19 cellular contexts compared by ENCODE assay signal in the genomic region with DNA sequence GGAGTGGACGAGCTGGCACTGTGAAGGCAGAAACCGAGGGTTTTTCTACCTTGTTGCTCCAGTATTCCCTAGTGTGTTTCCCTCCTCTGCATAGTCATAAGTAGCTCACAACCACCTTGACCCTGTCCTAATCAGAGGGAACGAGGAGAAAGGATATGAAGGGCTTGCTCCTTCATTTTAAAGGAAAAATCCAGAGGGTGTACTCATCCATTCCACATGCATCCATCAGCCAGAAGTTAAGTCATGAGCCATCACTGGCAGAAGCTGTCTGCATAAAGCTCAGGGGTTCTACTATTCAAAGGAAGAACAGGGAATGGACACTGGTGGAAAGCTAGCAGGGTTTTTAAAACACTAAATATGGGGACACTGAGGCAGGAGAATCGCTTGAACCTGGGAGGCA.
"Had no signal": no experiment of that assay in that cellular context is flagged by ENCODE, and none has a peak within 500 bp of the region (broad histone marks: within the 10 kb centered on the region; RNA-seq: fewer than 3 reads in every experiment).

No MANE protein-coding gene starts in this region.

- H3K27ac ChIP-seq: esophagus squamous epithelium, left lung, parathyroid adenoma, sigmoid colon, stomach, thyroid gland, vagina had no signal

- H3K4me3 ChIP-seq: esophagus squamous epithelium, left lung, mucosa of descending colon, sigmoid colon, stomach, thyroid gland, vagina had no signal

- H3K9me3 ChIP-seq: esophagus squamous epithelium, left lung, mucosa of descending colon, sigmoid colon, stomach, thyroid gland, vagina had no signal

- DNase-seq: effector CD8-positive, alpha-beta T cell; esophagus squamous epithelium; kidney; left lung; mesenchymal stem cell; mucosa of descending colon; naive B cell; right cardiac atrium; sigmoid colon; stimulated activated CD4-positive, alpha-beta T cell treated with anti-CD3 and anti-CD28 coated beads, Interleukin-2, amount 100 ng/mL, for 24 hours; stimulated activated CD4-positive, alpha-beta T cell treated with anti-CD3 and anti-CD28 coated beads, Interleukin-4, amount 100 ng/mL, for 24 hours; stimulated activated naive CD4-positive, alpha-beta T cell treated with Interleukin-2 at 50 U/mL for 16 hours; stomach; thyroid gland; trophoblast cell had no signal

- ATAC-seq: left lung; mucosa of descending colon; natural killer cell treated with Interleukin-12 subunit alpha and Interleukin-12 subunit beta and Interleukin-15 and Interleukin-18, amount 100 ng/mL, for 72 hours; right cardiac atrium; stimulated activated effector memory CD8-positive, alpha-beta T cell treated with anti-CD3 and anti-CD28 coated beads, Interleukin-12 subunit alpha, Interleukin-12 subunit beta, amount 100 ng/mL, for 72 hours had no signal

- H3K27me3 ChIP-seq: esophagus squamous epithelium, left lung, sigmoid colon, stomach, thyroid gland, vagina had no signal

- H3K4me1 ChIP-seq: parathyroid adenoma, thyroid gland, vagina had no signal

- H3K9ac ChIP-seq: parathyroid adenoma had no signal

- H2AFZ ChIP-seq: parathyroid adenoma had no signal

- H3K36me3 ChIP-seq: left lung, thyroid gland, vagina had no signal
